ENCODE assay signal across 11 cellular contexts in genomic region chr1:57079454-57080157, GRCh38.
DNase-seq lines count a peak whose midpoint lies in the region; ATAC-seq and TF ChIP-seq lines count a peak whose summit lies in the region.
"Had no signal": no experiment of that assay in that cellular context is flagged by ENCODE, and none has a peak within 500 bp of the region (broad histone marks: within the 10 kb centered on the region; RNA-seq: fewer than 3 reads in every experiment).

No MANE protein-coding gene starts in this region.

- H3K36me3 ChIP-seq in A673 (ENCODE audit: insufficient read depth, low read length, poor library complexity, severe bottlenecking) (no peaks in the 10 kb centered on the region), body of pancreas (replicated peaks in 1 of 2; ENCODE audit: insufficient read depth in 1 of 2, low read depth in 2 of 2) (no peaks in the 10 kb centered on the region)
- H3K36me3 ChIP-seq: BLaER1 treated with 17β-estradiol and CSF1 and Interleukin-3, amounts not matched to agents 10 nM and 100 nM had no signal

- no peak for TF ChIP-seq POLR2A in body of pancreas (IDR thresholded peaks at IDR 0.05)

- H3K4me1 Mint-ChIP-seq in glutamatergic neuron (ENCODE audit: low read depth, unreplicated experiment) (no peaks in the 10 kb centered on the region), Calu3 (ENCODE audit: low read depth, unreplicated experiment) (no peaks in the 10 kb centered on the region)

- no peaks in the 10 kb centered on the region for H3K36me3 Mint-ChIP-seq in glutamatergic neuron (ENCODE audit: unreplicated experiment)
- H3K36me3 Mint-ChIP-seq in Calu3 (ENCODE audit: insufficient read depth, unreplicated experiment), result no peaks in the 10 kb centered on the region

- H3K27me3 ChIP-seq in A673 (replicated peaks; ENCODE audit: insufficient read depth, low read depth, low read length, poor library complexity) (no peaks in the 10 kb centered on the region), body of pancreas (no peaks in the 10 kb centered on the region)
- H3K27me3 ChIP-seq: BLaER1 treated with 17β-estradiol and CSF1 and Interleukin-3, amounts not matched to agents 10 nM and 100 nM had no signal

- no peak overlapping the region for H3K27ac Mint-ChIP-seq in glutamatergic neuron (ENCODE audit: unreplicated experiment)
- H3K27ac Mint-ChIP-seq in Calu3 (ENCODE audit: unreplicated experiment), result no peak overlapping the region

- no peaks in the 10 kb centered on the region for H3K9me3 ChIP-seq in A673 (ENCODE audit: low read depth, low read length, poor library complexity, severe bottlenecking)
- H3K9me3 ChIP-seq in body of pancreas, result no peaks in the 10 kb centered on the region
- H3K9me3 ChIP-seq: BLaER1 treated with 17β-estradiol and CSF1 and Interleukin-3, amounts not matched to agents 10 nM and 100 nM had no signal

- peak; percentile 22 for DNase-seq in A673 (ENCODE audit: low spot score)
- no peak for DNase-seq in RWPE1 (ENCODE audit: low spot score)
- DNase-seq in glutamatergic neuron, result no peak
- no peak for DNase-seq in SHP77 treated with DMSO at 0.1 percent for 48 hours (lab: John Stamatoyannopoulos, UW)
- no peak for DNase-seq in Calu3
- no peak for DNase-seq in body of pancreas
- DNase-seq: activated T-cell treated with anti-CD3 and anti-CD28 coated beads for 4 hours, anterior cingulate cortex had no signal

- WGBS in body of pancreas, 2 donors, result 83 to 89% methylated on average over 5 of the region's 5 CpGs

- CTCF ChIA-PET in A673 (lab: Charles Lee) (no interaction called here), RWPE1 (lab: Yijun Ruan, JAX) (interaction anchor here (0.6 kb wide), 1 partner anchor 1387 kb away, joined by 3 read pairs; no protein-coding TSS in a partner anchor), Calu3 (lab: Charles Lee) (no interaction called here)

- H3K4me1 ChIP-seq in A673 (ENCODE audit: insufficient read depth, low read length, poor library complexity, severe bottlenecking) (no peaks in the 10 kb centered on the region), body of pancreas (no peaks in the 10 kb centered on the region)
- H3K4me1 ChIP-seq: BLaER1 treated with 17β-estradiol and CSF1 and Interleukin-3, amounts not matched to agents 10 nM and 100 nM had no signal

- no TSS peak for BruUV-seq in A673 (replicated peaks; lab: Mats Ljungman, UMichigan)
- no TSS peak for BruUV-seq in Calu3 (replicated peaks; lab: Mats Ljungman, UMichigan)

- TF ChIP-seq CTCF in A673 (conservative IDR thresholded peaks at IDR 0.05; ENCODE audit: low read depth, low read length) (peak; percentile 61), GM12875 (IDR thresholded peaks at IDR 0.05; ENCODE audit: borderline replicate concordance, insufficient read depth, low read depth, low read length) (peak; percentile 34; the same call in 1 of the 2 replicates), RWPE1 (conservative IDR thresholded peaks at IDR 0.05; ENCODE audit: low read depth) (peak; percentile 14; the same call in 1 of the 2 replicates), glutamatergic neuron (IDR thresholded peaks at IDR 0.05; ENCODE audit: partially characterized antibody, unreplicated experiment) (peak; percentile 47), Calu3 (IDR thresholded peaks at IDR 0.05; ENCODE audit: unreplicated experiment) (no peak), body of pancreas (IDR thresholded peaks at IDR 0.05) (no peak)

- H3K4me3 Mint-ChIP-seq in glutamatergic neuron (ENCODE audit: unreplicated experiment), result no peak overlapping the region
- H3K4me3 Mint-ChIP-seq in Calu3 (ENCODE audit: low read depth, unreplicated experiment), result no peak overlapping the region

- H3K9me3 Mint-ChIP-seq in glutamatergic neuron (ENCODE audit: unreplicated experiment), result no peaks in the 10 kb centered on the region
- peaks cover 5% of the 10 kb centered on the region for H3K9me3 Mint-ChIP-seq in Calu3 (ENCODE audit: low read depth, unreplicated experiment)

- H3K4me3 ChIP-seq in A673 (ENCODE audit: low read depth, low read length, poor library complexity, severe bottlenecking), result no peak overlapping the region
- H3K4me3 ChIP-seq in GM12875 (ENCODE audit: low read depth, low read length), result no peak overlapping the region
- H3K4me3 ChIP-seq in body of pancreas, result no peak overlapping the region
- H3K4me3 ChIP-seq: BLaER1 treated with 17β-estradiol and CSF1 and Interleukin-3, amounts not matched to agents 10 nM and 100 nM had no signal

- ATAC-seq in GM21390 (IDR thresholded peaks at IDR 0.05; ENCODE audit: unreplicated experiment) (no peak), body of pancreas (no peak)

- H3K27ac ChIP-seq in A673 (ENCODE audit: low read depth, low read length, poor library complexity, severe bottlenecking), result no peak overlapping the region
- H3K27ac ChIP-seq in RWPE1, result no peak overlapping the region
- no peak overlapping the region for H3K27ac ChIP-seq in body of pancreas
- H3K27ac ChIP-seq: BLaER1 treated with 17β-estradiol and CSF1 and Interleukin-3, amounts not matched to agents 10 nM and 100 nM had no signal

- H3K27me3 Mint-ChIP-seq in glutamatergic neuron (ENCODE audit: unreplicated experiment) (peaks cover 2% of the 10 kb centered on the region), Calu3 (ENCODE audit: unreplicated experiment) (no peaks in the 10 kb centered on the region)

- POLR2A ChIA-PET in A673 (lab: Charles Lee; ENCODE audit: low non-redundant PET) (no interaction called here), RWPE1 (lab: Yijun Ruan, JAX; ENCODE audit: low non-redundant PET) (no interaction called here)

- intact Hi-C loops in A673 (cut with micrococcal nuclease; ENCODE audit: unreplicated experiment), result no loop called here
- intact Hi-C loops in Calu3 (cut with micrococcal nuclease; ENCODE audit: unreplicated experiment), result no loop called here
- intact Hi-C loops in body of pancreas (cut with DNase I), result no loop called here

Comparison
In these comparisons a context has a peak if more than half of its experiments do, and no peak if none do; other contexts are left out.
1. CTCF ChIP-seq: peak in A673 (single experiment), GM12875 (single experiment), RWPE1 (single experiment) and glutamatergic neuron (single experiment); none in Calu3 (single experiment) and body of pancreas (0 of 7).